In the genomic region with DNA sequence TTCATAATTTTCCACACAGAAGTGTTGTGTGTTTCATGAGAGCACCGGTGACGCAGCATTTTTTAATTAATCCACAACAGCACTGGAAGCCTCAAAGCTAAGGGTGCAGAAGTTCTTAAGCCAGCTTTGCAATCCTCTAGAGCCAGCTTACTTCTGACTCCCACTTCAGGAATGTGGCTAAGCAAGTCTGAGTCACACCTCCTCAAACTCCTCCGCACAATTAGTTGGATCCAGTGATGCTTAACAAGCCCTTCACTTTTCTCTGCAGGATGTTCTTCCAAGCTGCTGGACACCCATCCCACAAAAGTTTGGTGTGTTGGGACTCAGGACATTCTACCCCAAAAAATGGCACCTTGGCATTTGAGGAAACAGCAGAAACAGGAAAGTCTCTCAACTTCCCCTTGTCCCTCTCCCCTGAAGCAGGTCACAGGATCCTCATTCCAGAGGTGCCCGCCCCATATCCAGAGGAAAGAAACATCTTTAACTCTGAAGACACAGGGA, we compare ENCODE assay signal across 9 cellular contexts.
A peak's percentile ranks its signal among the peaks of the same experiment; 100 is the strongest.
DNase-seq lines count a peak whose midpoint lies in the region; ATAC-seq and TF ChIP-seq lines count a peak whose summit lies in the region.
"Had no signal": no experiment of that assay in that cellular context is flagged by ENCODE, and none has a peak within 500 bp of the region (broad histone marks: within the 10 kb centered on the region; RNA-seq: fewer than 3 reads in every experiment).

No MANE protein-coding gene starts in this region.

- no peaks in the 10 kb centered on the region for H3K27me3 ChIP-seq in IMR-90 (ENCODE audit: control insufficient read depth, insufficient read depth, low read length)
- H3K27me3 ChIP-seq in lower lobe of right lung (ENCODE audit: low read depth), result no peaks in the 10 kb centered on the region

- H3K9me3 ChIP-seq in IMR-90 (ENCODE audit: control insufficient read depth, insufficient read depth, low read length) (no peaks in the 10 kb centered on the region), lower lobe of right lung (no peaks in the 10 kb centered on the region)

- H3K27ac Mint-ChIP-seq in chondrocyte (ENCODE audit: unreplicated experiment), result peak overlapping the region; percentile 92

- peak overlapping the region; percentile 93 for H2BK120ac ChIP-seq in IMR-90 (ENCODE audit: low read depth, low read length)

- POLR2A ChIA-PET in AG04449 (lab: Yijun Ruan, JAX) (interaction anchor here (1.1 to 2.1 kb wide), 5 partner anchors 22 to 122 kb away, joined by 3 to 9 read pairs (median 5); no protein-coding TSS in a partner anchor), IMR-90 (lab: Charles Lee; ENCODE audit: unreplicated experiment) (no interaction called here)

- H4K20me1 ChIP-seq in IMR-90 (ENCODE audit: insufficient read depth, low read length), result no peaks in the 10 kb centered on the region

- peak overlapping the region; percentile 84 for H2AK5ac ChIP-seq in IMR-90 (ENCODE audit: low read depth, low read length)

- in situ Hi-C loops in IMR-90 (cut with MboI; ENCODE audit: low sequenced_read_pairs), result no loop called here

- H2BK20ac ChIP-seq in IMR-90 (ENCODE audit: low read depth, low read length), result peak overlapping the region; percentile 94

- no TSS peak for BruUV-seq in IMR-90 (replicated peaks; lab: Mats Ljungman, UMichigan)

- H3K4me3 Mint-ChIP-seq in chondrocyte (ENCODE audit: unreplicated experiment), result peak overlapping the region; percentile 9

- no peak for TF ChIP-seq POLR2A in IMR-90 (IDR thresholded peaks at IDR 0.05; ENCODE audit: low read depth, low read length)

- H4K91ac ChIP-seq in IMR-90 (ENCODE audit: insufficient read depth, low read depth, low read length), result peak overlapping the region; percentile 86

- no peak overlapping the region for H3K23ac ChIP-seq in IMR-90 (ENCODE audit: low read depth, low read length)

- peak overlapping the region; percentile 62 for H3K4me2 ChIP-seq in IMR-90 (ENCODE audit: low read depth, low read length)

- WGBS in IMR-90 (ENCODE audit: extremely low coverage in 2 of 2, insufficient read length in 1 of 2), 2 experiments, result 50% methylated on average over 2 of the region's 4 CpGs; no CpG with 5 or more reads in 1 of the 2 experiments

- H2AK9ac ChIP-seq in IMR-90 (replicated peaks; ENCODE audit: low read depth, low read length, poor library complexity), result peak overlapping the region; percentile 70

- ATAC-seq in IMR-90 (ENCODE audit: low read depth) (peak; percentile 88), lower lobe of right lung (peak; percentile 96 to 98), HG03045 (IDR thresholded peaks at IDR 0.05; ENCODE audit: unreplicated experiment) (no peak), HG02798 (IDR thresholded peaks at IDR 0.05; ENCODE audit: poor library complexity, unreplicated experiment) (no peak)

- peak overlapping the region; percentile 87 for H3K18ac ChIP-seq in IMR-90 (ENCODE audit: low read depth, low read length)

- intact Hi-C loops in IMR-90 (cut with micrococcal nuclease), result loop anchor here (2.0 kb wide), 1 partner anchor 94 kb away; no protein-coding TSS in a partner anchor
- intact Hi-C loops in lower lobe of right lung (cut with DNase I), result no loop called here

- H3K27me3 Mint-ChIP-seq in chondrocyte (ENCODE audit: low read depth), result no peaks in the 10 kb centered on the region

- H3K36me3 Mint-ChIP-seq in chondrocyte (ENCODE audit: low read depth), result no peaks in the 10 kb centered on the region

- no peak; the same call in 1 of the 2 replicates for TF ChIP-seq RAD21 in IMR-90 (IDR thresholded peaks at IDR 0.05; ENCODE audit: low read length)

- H3K4me1 Mint-ChIP-seq in chondrocyte (ENCODE audit: low read depth), result peaks cover 75% of the 10 kb centered on the region

- peak overlapping the region; percentile 66 for H3K14ac ChIP-seq in IMR-90 (replicated peaks; ENCODE audit: low read depth, low read length)

- H3K4me3 ChIP-seq in AG04449 (ENCODE audit: low read depth, low read length), result no peak overlapping the region; the same call in 1 of the 2 replicates
- no peak overlapping the region for H3K4me3 ChIP-seq in IMR-90 (ENCODE audit: insufficient read depth, low read depth, low read length)
- H3K4me3 ChIP-seq in lower lobe of right lung, result no peak overlapping the region

- CTCF ChIA-PET in AG04449 (lab: Yijun Ruan, JAX) (interaction anchor here (0.9 to 1.0 kb wide), 2 partner anchors 19 to 47 kb away, joined by 3 read pairs; no protein-coding TSS in a partner anchor), IMR-90 (lab: Yijun Ruan, JAX) (interaction anchor here (0.6 kb wide), 1 partner anchor 44 kb away, joined by 3 read pairs; no protein-coding TSS in a partner anchor)

- peak overlapping the region; percentile 66 for H4K5ac ChIP-seq in IMR-90 (ENCODE audit: low read depth, low read length)

- dilution Hi-C loops in IMR-90 (cut with HindIII; ENCODE audit: low sequenced_read_pairs, unreplicated experiment), result no loop called here

- peaks cover 22% of the 10 kb centered on the region for H3K9me1 ChIP-seq in IMR-90 (ENCODE audit: insufficient read depth, low read length)

- peak overlapping the region in 1 of 2 experiments; percentile 73; a peak in 2 of 4 replicates for H4K8ac ChIP-seq in IMR-90 (ENCODE audit: low read depth in 2 of 2, low read length in 2 of 2)

- H3K79me1 ChIP-seq in IMR-90 (ENCODE audit: low read depth in 1 of 2, low read length in 2 of 2), result peaks cover 0 to 5% of the 10 kb centered on the region in 2 experiments; a peak in 1 of 4 replicates

- peak overlapping the region; percentile 75 for H3K4ac ChIP-seq in IMR-90 (ENCODE audit: low read depth, low read length)

- TF ChIP-seq CTCF in AG04449 (IDR thresholded peaks at IDR 0.05; ENCODE audit: insufficient read depth, low read length, missing control alignments), result no peak
- TF ChIP-seq CTCF in IMR-90 (conservative IDR thresholded peaks at IDR 0.05; ENCODE audit: low read depth, low read length), result no peak
- no peak for TF ChIP-seq CTCF in chondrocyte (IDR thresholded peaks at IDR 0.05)
- no peak for TF ChIP-seq CTCF in lower lobe of right lung (IDR thresholded peaks at IDR 0.05)

- no peak overlapping the region for H3K9ac ChIP-seq in IMR-90 (ENCODE audit: low read depth, low read length)

- H3K36me3 ChIP-seq in IMR-90 (ENCODE audit: control insufficient read depth, insufficient read depth, low read length) (no peaks in the 10 kb centered on the region), lower lobe of right lung (no peaks in the 10 kb centered on the region)

- peak overlapping the region; percentile 72 for H3K27ac ChIP-seq in IMR-90 (ENCODE audit: insufficient read depth, low read length)
- no peak overlapping the region for H3K27ac ChIP-seq in lower lobe of right lung

- peak overlapping the region; percentile 64 for H2AFZ ChIP-seq in IMR-90 (replicated peaks; ENCODE audit: low read length, poor library complexity)

- peaks cover 20% of the 10 kb centered on the region for H3K4me1 ChIP-seq in IMR-90 (ENCODE audit: control insufficient read depth, insufficient read depth, low read length)
- H3K4me1 ChIP-seq in lower lobe of right lung, result peaks cover 20% of the 10 kb centered on the region

- peak overlapping the region; percentile 90 for H2BK5ac ChIP-seq in IMR-90 (ENCODE audit: low read depth, low read length, poor library complexity, severe bottlenecking)

- peak overlapping the region; percentile 63; the same call in 1 of the 2 replicates for H3K56ac ChIP-seq in IMR-90 (ENCODE audit: extremely low read depth, insufficient read depth, low read length)

- peak; percentile 98 for DNase-seq in AG04449 (ENCODE audit: low read depth, low spot score)
- peak; percentile 96 for DNase-seq in IMR-90
- DNase-seq in chondrocyte (ENCODE audit: low spot score), result no peak
- DNase-seq in lower lobe of right lung, result no peak
- DNase-seq in mesenteric fat pad (ENCODE audit: low spot score), result no peak
- no peak for DNase-seq in NCI-H2107 (lab: John Stamatoyannopoulos, UW)
- DNase-seq: NCI-H446 treated with DMSO at 0.1 percent for 48 hours had no signal

- peak overlapping the region; percentile 70; the same call in 1 of the 3 replicates for H2BK15ac ChIP-seq in IMR-90 (ENCODE audit: low read depth, low read length)

- H3K9me3 Mint-ChIP-seq in chondrocyte (ENCODE audit: low read depth), result no peaks in the 10 kb centered on the region

TF ChIP-seq in IMR-90, 13 proteins besides CTCF, POLR2A, EP300 and RAD21:
- peak; percentile 91 for TF ChIP-seq FOS (IDR thresholded peaks at IDR 0.05; ENCODE audit: low read depth, low read length)
- TF ChIP-seq CEBPB (IDR thresholded peaks at IDR 0.05; ENCODE audit: low read depth, low read length), result peak; percentile 75
- peak; percentile 59 for TF ChIP-seq RCOR1 (IDR thresholded peaks at IDR 0.05; ENCODE audit: insufficient replicate concordance, low read length)
- TF ChIP-seq RFX5 (IDR thresholded peaks at IDR 0.05; ENCODE audit: low read depth, low read length), result no peak
- no peak for TF ChIP-seq CHD1 (IDR thresholded peaks at IDR 0.05; ENCODE audit: low read depth, low read length)
- peak; percentile 64 for TF ChIP-seq MAFK (IDR thresholded peaks at IDR 0.05; ENCODE audit: low read depth, low read length)
- TF ChIP-seq, protein P1, sequence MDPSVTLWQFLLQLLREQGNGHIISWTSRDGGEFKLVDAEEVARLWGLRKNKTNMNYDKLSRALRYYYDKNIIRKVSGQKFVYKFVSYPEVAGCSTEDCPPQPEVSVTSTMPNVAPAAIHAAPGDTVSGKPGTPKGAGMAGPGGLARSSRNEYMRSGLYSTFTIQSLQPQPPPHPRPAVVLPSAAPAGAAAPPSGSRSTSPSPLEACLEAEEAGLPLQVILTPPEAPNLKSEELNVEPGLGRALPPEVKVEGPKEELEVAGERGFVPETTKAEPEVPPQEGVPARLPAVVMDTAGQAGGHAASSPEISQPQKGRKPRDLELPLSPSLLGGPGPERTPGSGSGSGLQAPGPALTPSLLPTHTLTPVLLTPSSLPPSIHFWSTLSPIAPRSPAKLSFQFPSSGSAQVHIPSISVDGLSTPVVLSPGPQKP (IDR thresholded peaks at IDR 0.05; ENCODE audit: borderline replicate concordance, low read depth, low read length), result no peak
- TF ChIP-seq MAZ (IDR thresholded peaks at IDR 0.05; ENCODE audit: borderline replicate concordance, low read depth, low read length), result no peak
- peak; percentile 43; the same call in 1 of the 2 replicates for TF ChIP-seq BHLHE40 (IDR thresholded peaks at IDR 0.05; ENCODE audit: low read depth, low read length)
- peak; percentile 95 for TF ChIP-seq NFE2L2 (IDR thresholded peaks at IDR 0.05; ENCODE audit: low read depth, low read length)
- no peak for TF ChIP-seq SMC3 (IDR thresholded peaks at IDR 0.05; ENCODE audit: low read depth, low read length)
- no peak for TF ChIP-seq MXI1 (IDR thresholded peaks at IDR 0.05; ENCODE audit: borderline replicate concordance, low read depth, low read length)
- TF ChIP-seq, protein P2, sequence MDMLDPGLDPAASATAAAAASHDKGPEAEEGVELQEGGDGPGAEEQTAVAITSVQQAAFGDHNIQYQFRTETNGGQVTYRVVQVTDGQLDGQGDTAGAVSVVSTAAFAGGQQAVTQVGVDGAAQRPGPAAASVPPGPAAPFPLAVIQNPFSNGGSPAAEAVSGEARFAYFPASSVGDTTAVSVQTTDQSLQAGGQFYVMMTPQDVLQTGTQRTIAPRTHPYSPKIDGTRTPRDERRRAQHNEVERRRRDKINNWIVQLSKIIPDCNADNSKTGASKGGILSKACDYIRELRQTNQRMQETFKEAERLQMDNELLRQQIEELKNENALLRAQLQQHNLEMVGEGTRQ (IDR thresholded peaks at IDR 0.05; ENCODE audit: low read depth, low read length), result no peak
TF ChIP-seq in IMR-90: peak in this region for 6.

Comparison
In these comparisons a context has a peak if more than half of its experiments do, and no peak if none do; other contexts are left out.
1. DNase-seq: peak in AG04449 (single experiment) and IMR-90 (single experiment); none in chondrocyte (single experiment), lower lobe of right lung (single experiment), mesenteric fat pad (single experiment) and NCI-H2107 (single experiment).
2. ATAC-seq: peak in IMR-90 (single experiment) and lower lobe of right lung (2 of 2); none in HG03045 (single experiment) and HG02798 (single experiment).